ENCODE assay signal across 10 cellular contexts in the genomic region with DNA sequence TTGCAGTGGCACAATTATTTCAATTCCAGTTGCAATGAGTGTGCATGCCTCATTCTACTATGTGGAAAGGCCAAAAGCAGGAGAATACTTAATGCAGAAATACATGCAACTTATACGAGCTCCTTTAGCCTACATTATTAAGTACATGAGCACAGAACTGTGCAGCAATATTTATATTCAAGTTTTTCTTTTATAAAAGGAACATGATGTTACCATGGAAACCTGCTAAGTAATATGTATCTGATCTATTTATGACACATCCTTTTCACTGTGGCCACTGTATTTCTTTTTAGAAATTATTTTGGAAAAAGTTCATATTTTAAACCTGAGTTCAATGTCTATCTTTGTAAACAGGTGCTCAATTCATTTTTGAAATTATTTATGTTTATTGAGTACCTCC.
"Had no signal": no experiment of that assay in that cellular context is flagged by ENCODE, and none has a peak within 500 bp of the region (broad histone marks: within the 10 kb centered on the region; RNA-seq: fewer than 3 reads in every experiment).

No MANE protein-coding gene starts in this region.

- H2AFZ ChIP-seq: GM23248 had no signal

- H3K4me3 ChIP-seq: GM23248, HAP-1 had no signal

- H3K9me3 ChIP-seq: HAP-1 had no signal

- H3K36me3 ChIP-seq: HAP-1 had no signal

- H3K4me3 Mint-ChIP-seq: HFFc6, IgD-negative memory B cell had no signal

- H3K9me3 Mint-ChIP-seq: IgD-negative memory B cell had no signal

- H3K27ac ChIP-seq: GM23248, HL-60 had no signal

- H3K36me3 Mint-ChIP-seq: IgD-negative memory B cell had no signal

- H3K9ac ChIP-seq: GM23248 had no signal

- ATAC-seq: HCT116, HepG2 had no signal

- H3K27me3 Mint-ChIP-seq: IgD-negative memory B cell had no signal

- H3K27ac Mint-ChIP-seq: HFFc6, IgD-negative memory B cell had no signal

- FAIRE-seq: HepG2 had no signal

- DNase-seq: GM23248, GOT3, H7, HFFc6, KG1 had no signal

- H3K4me1 ChIP-seq: HAP-1 had no signal
